ENCODE assay signal across 9 cellular contexts in genomic region chr7:90597527-90597871, GRCh38. TPM values are rescaled to one million over a fixed set of nuclear protein-coding genes. Genes with fewer than 3 reads are reported as not detected.
DNase-seq lines count a peak whose midpoint lies in the region; ATAC-seq and TF ChIP-seq lines count a peak whose summit lies in the region.
"Had no signal": no experiment of that assay in that cellular context is flagged by ENCODE, and none has a peak within 500 bp of the region (broad histone marks: within the 10 kb centered on the region; RNA-seq: fewer than 3 reads in every experiment).

No MANE protein-coding gene starts in this region.

- POLR2A ChIA-PET in T-cell (lab: Charles Lee), result no interaction called here

- no peaks in the 10 kb centered on the region for H3K36me3 Mint-ChIP-seq in T-cell
- no peaks in the 10 kb centered on the region for H3K36me3 Mint-ChIP-seq in glutamatergic neuron (ENCODE audit: unreplicated experiment)

- H3K9me3 Mint-ChIP-seq in T-cell (no peaks in the 10 kb centered on the region), glutamatergic neuron (ENCODE audit: unreplicated experiment) (peaks cover 9% of the 10 kb centered on the region)

- TF ChIP-seq CTCF in GM12865 (IDR thresholded peaks at IDR 0.05; ENCODE audit: insufficient read depth, low read depth, low read length, missing control alignments) (no peak), glutamatergic neuron (IDR thresholded peaks at IDR 0.05; ENCODE audit: partially characterized antibody, unreplicated experiment) (no peak)

- CTCF ChIA-PET in T-cell (lab: Charles Lee), result no interaction called here

- H3K4me3 Mint-ChIP-seq in T-cell (peak overlapping the region; percentile 53 to 76 (median 58)), glutamatergic neuron (ENCODE audit: unreplicated experiment) (peak overlapping the region; percentile 83)

- H3K27ac Mint-ChIP-seq in T-cell (no peak overlapping the region), glutamatergic neuron (ENCODE audit: unreplicated experiment) (peak overlapping the region; percentile 82)

- peaks cover 47 to 57% of the 10 kb centered on the region in 2 donors for H3K27me3 Mint-ChIP-seq in T-cell
- peaks cover 7% of the 10 kb centered on the region for H3K27me3 Mint-ChIP-seq in glutamatergic neuron (ENCODE audit: unreplicated experiment)

- H3K4me3 ChIP-seq in GM12865 (ENCODE audit: low read depth, low read length), result peak overlapping the region; percentile 60
- H3K4me3 ChIP-seq in skeletal muscle cell (ENCODE audit: low read depth, low read length), result peak overlapping the region; percentile 96

- no peak for DNase-seq in GM12865 (ENCODE audit: low read depth)
- no peak for DNase-seq in T-cell
- DNase-seq in glutamatergic neuron, result no peak
- no peak for DNase-seq in skeletal muscle cell (ENCODE audit: low read depth)
- DNase-seq in DMS153 treated with DMSO at 0.1 percent for 48 hours (lab: John Stamatoyannopoulos, UW; ENCODE audit: unreplicated experiment), result no peak
- no peak for DNase-seq in HUDEP-2 (lab: John Stamatoyannopoulos, UW; ENCODE audit: unreplicated experiment in 76 of 76)
- DNase-seq in NCI-H524 (lab: John Stamatoyannopoulos, UW), result no peak
- DNase-seq: activated CD4-positive, alpha-beta T cell treated with anti-CD3 and anti-CD28 coated beads for 4 hours had no signal

- no peak for ATAC-seq in T-cell (replicated peaks in 1 of 4)
- ATAC-seq in GM19023 (IDR thresholded peaks at IDR 0.05; ENCODE audit: unreplicated experiment), result no peak

- H3K4me1 Mint-ChIP-seq in T-cell (peaks cover 9 to 24% (median 18%) of the 10 kb centered on the region in 3 donors), glutamatergic neuron (ENCODE audit: low read depth, unreplicated experiment) (peaks cover 26% of the 10 kb centered on the region)

RNA-seq across cellular contexts. Expression of gene CDK14, which starts 1.4 kb away (rescaled TPM):
- total RNA-seq in T-cell, result 1 to 10 TPM in 4 of 5 donors, under 1 TPM in 1; 0.86 to 6.6 (median 1.6) TPM
- 96.5 TPM for total RNA-seq in glutamatergic neuron (ENCODE audit: unreplicated experiment)

Comparison
In these comparisons a context has a peak if more than half of its experiments do, and no peak if none do; other contexts are left out.
1. RNA of gene CDK14, which starts 1.4 kb away (total RNA-seq): 96.5 TPM in glutamatergic neuron (single experiment); 0.86 to 6.6 TPM in T-cell; every median in the first group is over 10 times any median in the second.